ENCODE assay signal across 8 cellular contexts in genomic region chr10:111756541-111757061, GRCh38.
DNase-seq lines count a peak whose midpoint lies in the region; ATAC-seq, FAIRE-seq and TF ChIP-seq lines count a peak whose summit lies in the region.

No MANE protein-coding gene starts in this region.

- TF ChIP-seq CTCF in D721Med (IDR thresholded peaks at IDR 0.05; ENCODE audit: insufficient read depth, missing control alignments) (peak; percentile 67), astrocyte (IDR thresholded peaks at IDR 0.05; ENCODE audit: insufficient read depth, low read depth, low read length) (peak; percentile 19)

- H3K4me1 ChIP-seq in astrocyte (ENCODE audit: insufficient read depth, low read length), result no peaks in the 10 kb centered on the region

- H3K36me3 ChIP-seq in astrocyte (ENCODE audit: insufficient read depth, low read length), result no peaks in the 10 kb centered on the region

- DNase-seq in D721Med (ENCODE audit: insufficient read length, low spot score) (no peak), KBM-7 (peak; percentile 37), astrocyte (ENCODE audit: low read depth) (no peak), left kidney (ENCODE audit: low read depth, low spot score) (peak; percentile 83), NCI-H446 treated with DMSO at 0.1 percent for 48 hours (lab: John Stamatoyannopoulos, UW) (no peak), NCI-H1092 (lab: John Stamatoyannopoulos, UW) (no peak)

- H3K9ac ChIP-seq in astrocyte (ENCODE audit: low read length), result no peak overlapping the region

- in situ Hi-C loops in KBM-7 (cut with MboI; ENCODE audit: low pct_unique_long_range_greater_than_20kb, low sequenced_read_pairs), result no loop called here

- H3K4me3 Mint-ChIP-seq in astrocyte (ENCODE audit: unreplicated experiment), result no peak overlapping the region

- no peaks in the 10 kb centered on the region for H3K9me3 ChIP-seq in astrocyte (ENCODE audit: insufficient read depth, low read depth, low read length)

- H2AFZ ChIP-seq in astrocyte (ENCODE audit: low read depth, low read length), result no peak overlapping the region

- peak overlapping the region; percentile 14 for H3K27ac Mint-ChIP-seq in astrocyte (ENCODE audit: unreplicated experiment)

- H3K27me3 Mint-ChIP-seq in astrocyte (ENCODE audit: low read depth, unreplicated experiment), result peaks cover 2% of the 10 kb centered on the region

- ATAC-seq in GM18867 (IDR thresholded peaks at IDR 0.05; ENCODE audit: unreplicated experiment), result peak; percentile 88
- ATAC-seq in GM21737 (IDR thresholded peaks at IDR 0.05; ENCODE audit: unreplicated experiment), result no peak

- H3K4me2 ChIP-seq in astrocyte (ENCODE audit: low read length), result peak overlapping the region; percentile 50

- H3K36me3 Mint-ChIP-seq in astrocyte (ENCODE audit: low read depth, unreplicated experiment), result no peaks in the 10 kb centered on the region

- H3K79me2 ChIP-seq in astrocyte (ENCODE audit: insufficient read depth, low read length), result no peaks in the 10 kb centered on the region

- H3K4me1 Mint-ChIP-seq in astrocyte (ENCODE audit: low read depth, unreplicated experiment), result no peaks in the 10 kb centered on the region

- no peaks in the 10 kb centered on the region for H3K9me3 Mint-ChIP-seq in astrocyte (ENCODE audit: unreplicated experiment)

- FAIRE-seq in D721Med (lab: Jason Lieb, UNC), result no peak
- peak; percentile 70 for FAIRE-seq in astrocyte (lab: Jason Lieb, UNC)

- no peak overlapping the region for H3K27ac ChIP-seq in astrocyte (ENCODE audit: low read depth, low read length)

- H3K27me3 ChIP-seq in astrocyte (ENCODE audit: insufficient read depth, low read length), result no peaks in the 10 kb centered on the region

- no peak overlapping the region for H3K4me3 ChIP-seq in astrocyte (ENCODE audit: insufficient read depth, low read depth, low read length)

- no peaks in the 10 kb centered on the region for H4K20me1 ChIP-seq in astrocyte (ENCODE audit: insufficient read depth, low read length)

Comparison
In these comparisons a context has a peak if more than half of its experiments do, and no peak if none do; other contexts are left out.
1. DNase-seq: peak in KBM-7 (single experiment) and left kidney (single experiment); none in D721Med (single experiment), astrocyte (single experiment), NCI-H446 treated with DMSO at 0.1 percent for 48 hours (single experiment) and NCI-H1092 (single experiment).